In genomic region chr12:32558941-32559340, GRCh38 we compare ENCODE assay signal across 10 cellular contexts.
DNase-seq lines count a peak whose midpoint lies in the region; ATAC-seq and TF ChIP-seq lines count a peak whose summit lies in the region.
"Had no signal": no experiment of that assay in that cellular context is flagged by ENCODE, and none has a peak within 500 bp of the region (broad histone marks: within the 10 kb centered on the region; RNA-seq: fewer than 3 reads in every experiment).

No MANE protein-coding gene starts in this region.

- H3K79me2 ChIP-seq in mammary epithelial cell (ENCODE audit: insufficient read depth, low read length): peaks cover 59% of the 10 kb centered on the region

- H3K9me3 ChIP-seq in mammary epithelial cell (replicated peaks; ENCODE audit: insufficient read depth, low read length): no peaks in the 10 kb centered on the region
- no peaks in the 10 kb centered on the region for H3K9me3 ChIP-seq in endocrine pancreas (ENCODE audit: control insufficient read depth, low read length)
- H3K9me3 ChIP-seq in stomach smooth muscle (ENCODE audit: control insufficient read depth in 2 of 2, low read length in 2 of 2): no peaks in the 10 kb centered on the region

- H3K4me3 ChIP-seq in mammary epithelial cell (replicated peaks in 1 of 3; ENCODE audit: insufficient read depth in 1 of 3, low read depth in 2 of 3, low read length in 3 of 3) (no peak overlapping the region), endocrine pancreas (ENCODE audit: control insufficient read depth, insufficient read depth, low read length) (peak overlapping the region; percentile 61), stomach smooth muscle (ENCODE audit: low read length in 2 of 2) (peak overlapping the region; percentile 1 to 33)
- H3K4me3 ChIP-seq: BLaER1 had no signal

- no peak overlapping the region for H3K4me3 Mint-ChIP-seq in MCF 10A (ENCODE audit: unreplicated experiment)
- H3K4me3 Mint-ChIP-seq: neural crest cell had no signal

- no peaks in the 10 kb centered on the region for H3K4me1 ChIP-seq in mammary epithelial cell (ENCODE audit: insufficient read depth, low read length)
- H3K4me1 ChIP-seq in endocrine pancreas (ENCODE audit: control insufficient read depth, insufficient read depth, low read length): peaks cover 3% of the 10 kb centered on the region
- H3K4me1 ChIP-seq in stomach smooth muscle (ENCODE audit: control insufficient read depth, insufficient read depth, low read length): peaks cover 12% of the 10 kb centered on the region
- H3K4me1 ChIP-seq: BLaER1 had no signal

- dilution Hi-C loops in mammary epithelial cell (cut with HindIII; ENCODE audit: low sequenced_read_pairs): no loop called here

- H2AFZ ChIP-seq in mammary epithelial cell (ENCODE audit: low read depth, low read length): no peak overlapping the region

- no peak overlapping the region for H3K27ac ChIP-seq in mammary epithelial cell (ENCODE audit: insufficient read depth, low read depth, low read length)
- no peak overlapping the region for H3K27ac ChIP-seq in stomach smooth muscle (ENCODE audit: low read length)
- H3K27ac ChIP-seq: BLaER1 had no signal

- CTCF ChIA-PET in MCF 10A (lab: Yijun Ruan, JAX): interaction anchor here (1.0 kb wide), 1 partner anchor 499 kb away, joined by 4 read pairs; no protein-coding TSS in a partner anchor
- CTCF ChIA-PET in mammary epithelial cell (lab: Charles Lee; ENCODE audit: low non-redundant PET): no interaction called here

- DNase-seq in MCF 10A (ENCODE audit: unreplicated experiment): no peak
- no peak for DNase-seq in mammary epithelial cell
- no peak for DNase-seq in kidney tubule cell (ENCODE audit: low spot score)
- DNase-seq in posterior vena cava (ENCODE audit: low spot score): no peak
- no peak for DNase-seq in retina

- TF ChIP-seq CTCF in MCF 10A (IDR thresholded peaks at IDR 0.05; ENCODE audit: unreplicated experiment) (no peak), mammary epithelial cell (conservative IDR thresholded peaks at IDR 0.05 in 1 of 2, IDR thresholded peaks at IDR 0.05 in 1 of 2; ENCODE audit: extremely low read depth in 1 of 2, insufficient read depth in 1 of 2, low read depth in 1 of 2, low read length in 2 of 2) (no peak)

- no peaks in the 10 kb centered on the region for H3K9me3 Mint-ChIP-seq in MCF 10A (ENCODE audit: unreplicated experiment)
- H3K9me3 Mint-ChIP-seq: neural crest cell had no signal

- H3K4me2 ChIP-seq in mammary epithelial cell (ENCODE audit: insufficient read depth, low read depth, low read length): no peak overlapping the region
- H3K4me2 ChIP-seq: BLaER1 had no signal

- peaks cover 18% of the 10 kb centered on the region for H3K4me1 Mint-ChIP-seq in MCF 10A (ENCODE audit: insufficient read depth, unreplicated experiment)

- H3K27ac Mint-ChIP-seq in MCF 10A (ENCODE audit: low read depth, unreplicated experiment): peak overlapping the region; percentile 2

- H3K36me3 Mint-ChIP-seq in MCF 10A (ENCODE audit: insufficient read depth, unreplicated experiment): peaks cover 32% of the 10 kb centered on the region

- POLR2A ChIA-PET in MCF 10A (lab: Yijun Ruan, JAX): no interaction called here

- in situ Hi-C loops in mammary epithelial cell (cut with MboI; ENCODE audit: low sequenced_read_pairs in 2 of 2): no loop called here

- H3K27me3 Mint-ChIP-seq in MCF 10A (ENCODE audit: insufficient read depth, unreplicated experiment): no peaks in the 10 kb centered on the region

- H3K36me3 ChIP-seq in mammary epithelial cell (ENCODE audit: insufficient read depth, low read length) (peaks cover 4% of the 10 kb centered on the region), endocrine pancreas (ENCODE audit: control insufficient read depth, insufficient read depth, low read length) (no peaks in the 10 kb centered on the region), stomach smooth muscle (ENCODE audit: control insufficient read depth in 2 of 2, insufficient read depth in 2 of 2, low read length in 2 of 2) (peaks cover 0 to under 1% of the 10 kb centered on the region in 2 donors)
- H3K36me3 ChIP-seq: BLaER1 had no signal

- H3K9ac ChIP-seq in mammary epithelial cell (ENCODE audit: insufficient read depth, low read length): no peak overlapping the region
- H3K9ac ChIP-seq in endocrine pancreas (ENCODE audit: control insufficient read depth, insufficient read depth, low read length): no peak overlapping the region
- H3K9ac ChIP-seq in stomach smooth muscle (ENCODE audit: low read length in 2 of 2): no peak overlapping the region
- H3K9ac ChIP-seq: BLaER1 had no signal

- ATAC-seq in HG03139 (IDR thresholded peaks at IDR 0.05; ENCODE audit: unreplicated experiment): peak; percentile 95

- intact Hi-C loops in MCF 10A (cut with micrococcal nuclease) (no loop called here), mammary epithelial cell (cut with micrococcal nuclease) (no loop called here), posterior vena cava (cut with DNase I) (no loop called here)

- H3K27me3 ChIP-seq in mammary epithelial cell (ENCODE audit: insufficient read depth, low read length) (no peaks in the 10 kb centered on the region), endocrine pancreas (ENCODE audit: control insufficient read depth, insufficient read depth, low read length) (no peaks in the 10 kb centered on the region), stomach smooth muscle (ENCODE audit: control insufficient read depth in 1 of 2, insufficient read depth in 2 of 2, low read length in 2 of 2) (no peaks in the 10 kb centered on the region)
- H3K27me3 ChIP-seq: BLaER1 had no signal

- H4K20me1 ChIP-seq in mammary epithelial cell (ENCODE audit: insufficient read depth, low read length): no peaks in the 10 kb centered on the region
- H4K20me1 ChIP-seq: BLaER1 had no signal

- no TSS peak for BruUV-seq in MCF 10A (replicated peaks; lab: Mats Ljungman, UMichigan)
- no TSS peak for BruUV-seq in mammary epithelial cell (replicated peaks; lab: Mats Ljungman, UMichigan)

- WGBS in mammary epithelial cell (ENCODE audit: low coverage, missing lambda C conversion rate): 94% methylated on average over 2 of the region's 2 CpGs

Comparison
In these comparisons a context has a peak if more than half of its experiments do, and no peak if none do; other contexts are left out.
1. H3K4me3 ChIP-seq: peak in endocrine pancreas (single experiment) and stomach smooth muscle (2 of 2); none in mammary epithelial cell (0 of 3).